ENCODE assay signal across 1 cellular context in genomic region chr5:91381774-91382492, GRCh38.
TF ChIP-seq lines count a peak whose summit lies in the region.

No MANE protein-coding gene starts in this region.

TF ChIP-seq in HepG2, 621 proteins besides CTCF, POLR2A, EP300 and RAD21 (continued from another document):
- TF ChIP-seq POLR2AphosphoS5 (IDR thresholded peaks at IDR 0.05; ENCODE audit: low read depth, low read length) (0 out of 2 replicates have a peak, but pooled peaks have one; percentile 23), NFYB (CRISPR knock-in tag; IDR thresholded peaks at IDR 0.05) (peak; percentile 33; the same call in 1 of the 2 replicates), ARID4A (CRISPR knock-in tag; IDR thresholded peaks at IDR 0.05; ENCODE audit: borderline replicate concordance) (0 out of 2 replicates have a peak, but pooled peaks have one; percentile 15), IRF2 (CRISPR knock-in tag; IDR thresholded peaks at IDR 0.05) (no peak)
